30 cellular contexts compared by ENCODE assay signal in genomic region chr6:144325232-144325631, GRCh38.
"Had no signal": no experiment of that assay in that cellular context is flagged by ENCODE, and none has a peak within 500 bp of the region (broad histone marks: within the 10 kb centered on the region; RNA-seq: fewer than 3 reads in every experiment).

No MANE protein-coding gene starts in this region.

- DNase-seq: activated CD4-positive, alpha-beta memory T cell treated with anti-CD3 and anti-CD28 coated beads, Interleukin-2, amount 10 ng/mL, durations not matched to agents 7 days and 5 days; activated CD4-positive, alpha-beta T cell treated with anti-CD3 and anti-CD28 coated beads for 1 hour; activated CD4-positive, alpha-beta T cell treated with anti-CD3 and anti-CD28 coated beads for 4 hours; activated CD4-positive, alpha-beta T cell treated with anti-CD3 and anti-CD28 coated beads, Interleukin-2, amount 10 ng/mL, durations not matched to agents 7 days and 5 days; activated CD4-positive, alpha-beta T cell treated with anti-CD3 and anti-CD28 coated beads, Interleukin-2, amount 50 U/mL, for 4 hours; activated CD8-positive, alpha-beta memory T cell treated with anti-CD3 and anti-CD28 coated beads, Interleukin-2, amount 50 U/mL, for 48 hours; activated gamma-delta T cell; activated naive CD4-positive, alpha-beta T cell; activated naive CD4-positive, alpha-beta T cell treated with anti-CD3 and anti-CD28 coated beads, Interleukin-2, amount 10 ng/mL, durations not matched to agents 7 days and 5 days; activated naive CD8-positive, alpha-beta T cell treated with anti-CD3 and anti-CD28 coated beads, Interleukin-2, amount 10 ng/mL, durations not matched to agents 7 days and 5 days; activated T-cell treated with anti-CD3 and anti-CD28 coated beads for 4 hours; activated T-cell treated with anti-CD3 and anti-CD28 coated beads, Interleukin-2, amount 50 U/mL, for 24 hours; activated T-cell treated with anti-CD3 and anti-CD28 coated beads, Interleukin-2, amount 50 U/mL, for 72 hours; central memory CD4-positive, alpha-beta T cell; cerebellar nuclear complex; colonic mucosa; effector CD8-positive, alpha-beta T cell; foreskin keratinocyte; gastrocnemius medialis; glutamatergic neuron; heart left ventricle; T-helper 2 cell had no signal

- H3K27me3 ChIP-seq: ascending aorta, breast epithelium, cardiac muscle cell, colonic mucosa, foreskin keratinocyte, gastrocnemius medialis, heart left ventricle had no signal

- H3K4me3 Mint-ChIP-seq: activated CD4-positive, alpha-beta memory T cell treated with anti-CD3 and anti-CD28 coated beads, Interleukin-2, amount 10 ng/mL, durations not matched to agents 7 days and 5 days; activated CD4-positive, alpha-beta T cell treated with anti-CD3 and anti-CD28 coated beads, Interleukin-2, amount 10 ng/mL, durations not matched to agents 7 days and 5 days; activated naive CD4-positive, alpha-beta T cell treated with anti-CD3 and anti-CD28 coated beads, Interleukin-2, amount 10 ng/mL, durations not matched to agents 7 days and 5 days; activated naive CD8-positive, alpha-beta T cell treated with anti-CD3 and anti-CD28 coated beads, Interleukin-2, amount 10 ng/mL, durations not matched to agents 7 days and 5 days; activated T-cell treated with anti-CD3 and anti-CD28 coated beads, Interleukin-2, amount 50 U/mL, for 24 hours; activated T-cell treated with anti-CD3 and anti-CD28 coated beads, Interleukin-2, amount 50 U/mL, for 72 hours; brain; WTC11 had no signal

- H3K27ac ChIP-seq: ascending aorta, breast epithelium, cardiac muscle cell, colonic mucosa, foreskin keratinocyte, gastrocnemius medialis, heart left ventricle had no signal

- H3K36me3 ChIP-seq: ascending aorta, breast epithelium, cardiac muscle cell, colonic mucosa, gastrocnemius medialis, heart left ventricle had no signal

- H3K9me3 Mint-ChIP-seq: activated CD4-positive, alpha-beta memory T cell treated with anti-CD3 and anti-CD28 coated beads, Interleukin-2, amount 10 ng/mL, durations not matched to agents 7 days and 5 days; activated CD4-positive, alpha-beta T cell treated with anti-CD3 and anti-CD28 coated beads, Interleukin-2, amount 10 ng/mL, durations not matched to agents 7 days and 5 days; activated naive CD4-positive, alpha-beta T cell treated with anti-CD3 and anti-CD28 coated beads, Interleukin-2, amount 10 ng/mL, durations not matched to agents 7 days and 5 days; activated naive CD4-positive, alpha-beta T cell treated with anti-CD3 and anti-CD28 coated beads, Interleukin-2, amount 50 U/mL, for 72 hours; activated naive CD8-positive, alpha-beta T cell treated with anti-CD3 and anti-CD28 coated beads, Interleukin-2, amount 10 ng/mL, durations not matched to agents 7 days and 5 days; activated T-cell treated with anti-CD3 and anti-CD28 coated beads, Interleukin-2, amount 50 U/mL, for 24 hours; activated T-cell treated with anti-CD3 and anti-CD28 coated beads, Interleukin-2, amount 50 U/mL, for 72 hours had no signal

- H3K9me3 ChIP-seq: ascending aorta, breast epithelium, colonic mucosa, gastrocnemius medialis had no signal

- H3K4me1 ChIP-seq: colonic mucosa had no signal

- H3K36me3 Mint-ChIP-seq: activated naive CD4-positive, alpha-beta T cell treated with anti-CD3 and anti-CD28 coated beads, Interleukin-2, amount 10 ng/mL, durations not matched to agents 7 days and 5 days; activated naive CD4-positive, alpha-beta T cell treated with anti-CD3 and anti-CD28 coated beads, Interleukin-2, amount 50 U/mL, for 72 hours; activated naive CD8-positive, alpha-beta T cell treated with anti-CD3 and anti-CD28 coated beads, Interleukin-2, amount 10 ng/mL, durations not matched to agents 7 days and 5 days; WTC11 had no signal

- H3K27ac Mint-ChIP-seq: activated CD4-positive, alpha-beta memory T cell treated with anti-CD3 and anti-CD28 coated beads, Interleukin-2, amount 10 ng/mL, durations not matched to agents 7 days and 5 days; activated CD4-positive, alpha-beta T cell treated with anti-CD3 and anti-CD28 coated beads, Interleukin-2, amount 10 ng/mL, durations not matched to agents 7 days and 5 days; activated naive CD4-positive, alpha-beta T cell treated with anti-CD3 and anti-CD28 coated beads, Interleukin-2, amount 10 ng/mL, durations not matched to agents 7 days and 5 days; activated naive CD4-positive, alpha-beta T cell treated with anti-CD3 and anti-CD28 coated beads, Interleukin-2, amount 50 U/mL, for 72 hours; activated naive CD8-positive, alpha-beta T cell treated with anti-CD3 and anti-CD28 coated beads, Interleukin-2, amount 10 ng/mL, durations not matched to agents 7 days and 5 days; activated T-cell treated with anti-CD3 and anti-CD28 coated beads, Interleukin-2, amount 50 U/mL, for 24 hours; activated T-cell treated with anti-CD3 and anti-CD28 coated beads, Interleukin-2, amount 50 U/mL, for 72 hours had no signal

- ATAC-seq: activated naive CD4-positive, alpha-beta T cell treated with anti-CD3 and anti-CD28 coated beads, Interleukin-2, amount 50 U/mL, for 72 hours; activated T-cell treated with anti-CD3 and anti-CD28 coated beads, Interleukin-2, amount 50 U/mL, for 72 hours; esophagus mucosa; foreskin keratinocyte; gastrocnemius medialis; heart left ventricle had no signal

- FAIRE-seq: endometrium had no signal

- H3K4me3 ChIP-seq: ascending aorta, breast epithelium, cardiac muscle cell, colonic mucosa, gastrocnemius medialis, heart left ventricle had no signal

- H3K27me3 Mint-ChIP-seq: activated CD4-positive, alpha-beta memory T cell treated with anti-CD3 and anti-CD28 coated beads, Interleukin-2, amount 10 ng/mL, durations not matched to agents 7 days and 5 days; activated CD4-positive, alpha-beta T cell treated with anti-CD3 and anti-CD28 coated beads, Interleukin-2, amount 10 ng/mL, durations not matched to agents 7 days and 5 days; activated naive CD8-positive, alpha-beta T cell treated with anti-CD3 and anti-CD28 coated beads, Interleukin-2, amount 10 ng/mL, durations not matched to agents 7 days and 5 days; activated T-cell treated with anti-CD3 and anti-CD28 coated beads, Interleukin-2, amount 50 U/mL, for 24 hours had no signal
